In the genomic region with DNA sequence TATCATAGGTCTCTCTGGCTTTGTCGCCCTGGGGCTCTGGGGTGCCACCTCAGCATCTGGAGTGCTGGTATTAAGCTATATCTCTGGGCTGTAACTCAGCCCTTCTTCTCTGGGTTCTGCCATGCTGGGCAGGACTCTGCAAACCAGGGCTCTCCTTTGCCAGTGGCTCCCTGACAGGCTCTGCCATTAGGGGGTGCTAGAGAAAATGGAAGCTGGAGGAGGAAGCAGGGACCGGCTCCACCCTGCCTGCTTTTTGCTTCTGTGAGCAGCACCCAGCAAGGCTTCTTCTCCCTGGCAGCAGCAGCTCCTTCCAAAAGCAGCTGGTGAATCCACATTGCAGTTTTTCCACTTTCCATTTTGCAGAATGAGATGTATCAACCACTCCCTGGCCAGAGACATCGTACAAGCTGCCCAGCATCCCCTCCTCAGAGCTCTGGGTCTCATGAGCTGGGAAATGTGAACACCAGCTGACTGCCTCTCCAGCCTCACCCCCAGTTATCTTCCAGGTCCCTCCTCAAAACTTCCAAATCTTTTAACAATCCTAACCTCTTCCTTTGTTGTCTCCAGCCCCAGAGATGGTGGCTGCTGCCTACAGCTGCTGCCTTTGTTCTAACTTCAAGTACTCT, we compare ENCODE assay signal across 8 cellular contexts.
DNase-seq lines count a peak whose midpoint lies in the region; TF ChIP-seq lines count a peak whose summit lies in the region.

No MANE protein-coding gene starts in this region.

- no peaks in the 10 kb centered on the region for H3K9me3 ChIP-seq in ascending aorta

- no peaks in the 10 kb centered on the region for H3K27me3 ChIP-seq in ascending aorta

- DNase-seq in NCI-H1436 (lab: John Stamatoyannopoulos, UW) (peak; percentile 0), NCI-H1436 treated with DMSO at 0.1 percent for 48 hours (lab: John Stamatoyannopoulos, UW) (no peak), HT-29 (ENCODE audit: low spot score) (peak; percentile 68), RKO (ENCODE audit: low spot score) (peak; percentile 36), ascending aorta (ENCODE audit: low spot score in 2 of 2) (peak in 1 of 2 donors; percentile 83), hypothalamus (lab: John Stamatoyannopoulos, UW) (peak in 32 of 51 donors; percentile 1 to 60 (median 22))
- DNase-seq in stimulated activated CD4-positive, alpha-beta T cell treated with anti-CD3 and anti-CD28 coated beads, Interleukin-2, amount 100 ng/mL, for 24 hours, result peak; percentile 32 to 58
- no peak for DNase-seq in effector CD8-positive, alpha-beta T cell (lab: John Stamatoyannopoulos, UW)

- H3K4me1 ChIP-seq in ascending aorta, result peaks cover 0 to 6% of the 10 kb centered on the region in 2 donors

- intact Hi-C loops in ascending aorta (cut with DNase I), result loop anchor here (2.0 to 10.0 kb wide), 4 partner anchors 15 to 342 kb away; no protein-coding TSS in a partner anchor

- no peaks in the 10 kb centered on the region for H3K36me3 ChIP-seq in ascending aorta

- no peak overlapping the region for H3K4me3 ChIP-seq in ascending aorta

- H3K27ac ChIP-seq in ascending aorta, result no peak overlapping the region

- peak; percentile 26 to 67 (median 61) for TF ChIP-seq CTCF in ascending aorta (IDR thresholded peaks at IDR 0.05)

Comparison
In these comparisons a context has a peak if more than half of its experiments do, and no peak if none do; other contexts are left out.
1. DNase-seq: peak in NCI-H1436 (single experiment), HT-29 (single experiment), RKO (single experiment), hypothalamus (32 of 51) and stimulated activated CD4-positive, alpha-beta T cell treated with anti-CD3 and anti-CD28 coated beads, Interleukin-2, amount 100 ng/mL, for 24 hours (2 of 2); none in NCI-H1436 treated with DMSO at 0.1 percent for 48 hours (single experiment) and effector CD8-positive, alpha-beta T cell (single experiment).